ENCODE assay signal across 9 cellular contexts in genomic region chr4:25367004-25367621, GRCh38. TPM values are rescaled to one million over a fixed set of nuclear protein-coding genes. Genes with fewer than 3 reads are reported as not detected.
A peak's percentile ranks its signal among the peaks of the same experiment; 100 is the strongest.
DNase-seq lines count a peak whose midpoint lies in the region; ATAC-seq, FAIRE-seq and TF ChIP-seq lines count a peak whose summit lies in the region.
"Had no signal": no experiment of that assay in that cellular context is flagged by ENCODE, and none has a peak within 500 bp of the region (broad histone marks: within the 10 kb centered on the region; RNA-seq: fewer than 3 reads in every experiment).

No MANE protein-coding gene starts in this region.

- H3K27me3 Mint-ChIP-seq in progenitor cell of endocrine pancreas: no peaks in the 10 kb centered on the region
- H3K27me3 Mint-ChIP-seq: activated naive CD4-positive, alpha-beta T cell treated with anti-CD3 and anti-CD28 coated beads, Interleukin-2, amount 50 U/mL, for 24 hours had no signal

- H3K4me1 Mint-ChIP-seq in progenitor cell of endocrine pancreas (ENCODE audit: low read depth): peaks cover 26% of the 10 kb centered on the region
- H3K4me1 Mint-ChIP-seq: activated naive CD4-positive, alpha-beta T cell treated with anti-CD3 and anti-CD28 coated beads, Interleukin-2, amount 50 U/mL, for 24 hours had no signal

- H3K79me2 ChIP-seq in endothelial cell of umbilical vein (ENCODE audit: control insufficient read depth, insufficient read depth, low read length): no peaks in the 10 kb centered on the region

- no peak for TF ChIP-seq POLR2A in endothelial cell of umbilical vein (IDR thresholded peaks at IDR 0.05; ENCODE audit: low read depth, low read length)

- POLR2A ChIA-PET in endothelial cell of umbilical vein (lab: Charles Lee): interaction anchor here (1.1 kb wide), 1 partner anchor 55 kb away, joined by 3 read pairs; the partner anchor contains the start of gene ZCCHC4

- no peaks in the 10 kb centered on the region for H3K36me3 Mint-ChIP-seq in progenitor cell of endocrine pancreas (ENCODE audit: insufficient read depth)

- no peaks in the 10 kb centered on the region for H3K9me3 ChIP-seq in left ventricle myocardium inferior (replicated peaks)
- H3K9me3 ChIP-seq in endothelial cell of umbilical vein (replicated peaks; ENCODE audit: control insufficient read depth, insufficient read depth, low read length): no peaks in the 10 kb centered on the region

- no peak overlapping the region for H3K27ac Mint-ChIP-seq in progenitor cell of endocrine pancreas
- H3K27ac Mint-ChIP-seq: activated naive CD4-positive, alpha-beta T cell treated with anti-CD3 and anti-CD28 coated beads, Interleukin-2, amount 50 U/mL, for 24 hours had no signal

- no peak overlapping the region for H2AFZ ChIP-seq in endothelial cell of umbilical vein (ENCODE audit: low read depth, low read length)

- no peak overlapping the region for H3K4me3 Mint-ChIP-seq in progenitor cell of endocrine pancreas (ENCODE audit: low read depth)
- H3K4me3 Mint-ChIP-seq: activated naive CD4-positive, alpha-beta T cell treated with anti-CD3 and anti-CD28 coated beads, Interleukin-2, amount 50 U/mL, for 24 hours had no signal

- DNase-seq in left ventricle myocardium inferior (no peak), left cardiac atrium (no peak), NCI-H748 (lab: John Stamatoyannopoulos, UW; ENCODE audit: unreplicated experiment) (peak; percentile 43), endothelial cell of umbilical vein (ENCODE audit: low read depth, low spot score) (peak; percentile 63), progenitor cell of endocrine pancreas (ENCODE audit: low spot score, unreplicated experiment) (no peak), HPDE6-E6E7 (ENCODE audit: extremely low spot score) (no peak), omental fat pad (ENCODE audit: low spot score) (no peak)

- dilution Hi-C loops in endothelial cell of umbilical vein (cut with MboI; ENCODE audit: extremely low pct_ligation_motif_present, low sequenced_read_pairs): no loop called here

- H3K9me1 ChIP-seq in endothelial cell of umbilical vein (replicated peaks; ENCODE audit: control insufficient read depth, extremely low read depth, insufficient read depth, low read length): no peaks in the 10 kb centered on the region

- peak; percentile 66 for TF ChIP-seq CTCF in left ventricle myocardium inferior (IDR thresholded peaks at IDR 0.05; ENCODE audit: borderline replicate concordance)
- peak; percentile 24 to 34 for TF ChIP-seq CTCF in endothelial cell of umbilical vein (IDR thresholded peaks at IDR 0.05; ENCODE audit: extremely low read depth in 1 of 2, insufficient read depth in 1 of 2, low read depth in 1 of 2, low read length in 2 of 2)
- TF ChIP-seq CTCF in progenitor cell of endocrine pancreas (IDR thresholded peaks at IDR 0.05; ENCODE audit: unreplicated experiment): peak; percentile 86
- no peak for TF ChIP-seq CTCF in omental fat pad (IDR thresholded peaks at IDR 0.05)

- no peak overlapping the region for H3K4me3 ChIP-seq in left ventricle myocardium inferior
- H3K4me3 ChIP-seq in endothelial cell of umbilical vein (replicated peaks in 1 of 3; ENCODE audit: insufficient read depth in 1 of 3, low read depth in 1 of 3, low read length in 3 of 3): no peak overlapping the region

- H3K36me3 ChIP-seq in left ventricle myocardium inferior: peaks cover 40% of the 10 kb centered on the region
- H3K36me3 ChIP-seq in endothelial cell of umbilical vein (ENCODE audit: control insufficient read depth in 2 of 2, extremely low read depth in 1 of 2, insufficient read depth in 2 of 2, low read length in 2 of 2): no peaks in the 10 kb centered on the region

- no peak overlapping the region for H3K4me2 ChIP-seq in endothelial cell of umbilical vein (ENCODE audit: insufficient read depth, low read length)

- intact Hi-C loops in left ventricle myocardium inferior (cut with micrococcal nuclease) (no loop called here), left cardiac atrium (cut with DNase I) (loop anchor here in 1 of 2 donors (5.0 kb wide), 1 partner anchor 185 kb away; no protein-coding TSS in a partner anchor), endothelial cell of umbilical vein (cut with micrococcal nuclease) (loop anchor here (1.0 to 10.0 kb wide), 6 partner anchors 55 to 882 kb away; partner anchors contain the start of genes PI4K2B, SEPSECS and ZCCHC4)

- H3K27me3 ChIP-seq in left ventricle myocardium inferior (ENCODE audit: low read depth): no peaks in the 10 kb centered on the region
- no peaks in the 10 kb centered on the region for H3K27me3 ChIP-seq in endothelial cell of umbilical vein (ENCODE audit: control insufficient read depth in 2 of 2, insufficient read depth in 2 of 2, low read length in 2 of 2)

- no peaks in the 10 kb centered on the region for H4K20me1 ChIP-seq in endothelial cell of umbilical vein (replicated peaks; ENCODE audit: control insufficient read depth, extremely low read depth, insufficient read depth, low read length)

- H3K27ac ChIP-seq in left ventricle myocardium inferior (replicated peaks) (no peak overlapping the region), endothelial cell of umbilical vein (ENCODE audit: insufficient read depth, low read depth, low read length) (no peak overlapping the region)

- peak; percentile 21 for FAIRE-seq in endothelial cell of umbilical vein (lab: Jason Lieb, UNC)

- ATAC-seq in left cardiac atrium (no peak), HG03135 (IDR thresholded peaks at IDR 0.05; ENCODE audit: unreplicated experiment) (no peak), omental fat pad (ENCODE audit: low FRiP score) (no peak)

- no TSS peak for BruUV-seq in endothelial cell of umbilical vein (replicated peaks; lab: Mats Ljungman, UMichigan)

- H3K9ac ChIP-seq in endothelial cell of umbilical vein (replicated peaks; ENCODE audit: extremely low read depth, insufficient read depth, low read length): no peak overlapping the region

- H3K4me1 ChIP-seq in left ventricle myocardium inferior (no peaks in the 10 kb centered on the region), endothelial cell of umbilical vein (ENCODE audit: control insufficient read depth, extremely low read depth, insufficient read depth, low read length) (no peaks in the 10 kb centered on the region)

- CTCF ChIA-PET in endothelial cell of umbilical vein (lab: Charles Lee): interaction anchor here (0.6 to 5.4 kb wide), 62 partner anchors 10 to 934 kb away, joined by 3 to 69 read pairs (median 5); partner anchors contain the start of genes ANAPC4, DHX15, PI4K2B and SEPSECS

- no peaks in the 10 kb centered on the region for H3K9me3 Mint-ChIP-seq in progenitor cell of endocrine pancreas (ENCODE audit: low read depth)
- H3K9me3 Mint-ChIP-seq: activated naive CD4-positive, alpha-beta T cell treated with anti-CD3 and anti-CD28 coated beads, Interleukin-2, amount 50 U/mL, for 24 hours had no signal

TF ChIP-seq in endothelial cell of umbilical vein, 7 proteins besides CTCF, POLR2A, EP300 and RAD21:
- TF ChIP-seq MAX (IDR thresholded peaks at IDR 0.05; ENCODE audit: insufficient read depth, insufficient read length) (no peak), GATA2 (IDR thresholded peaks at IDR 0.05; ENCODE audit: insufficient read depth, insufficient read length, low read depth, low read length) (no peak), JUN (IDR thresholded peaks at IDR 0.05; ENCODE audit: borderline replicate concordance, insufficient read depth, insufficient read length, low read depth) (no peak), MYC (IDR thresholded peaks at IDR 0.05; ENCODE audit: low read depth, low read length) (no peak), POLR2AphosphoS5 (IDR thresholded peaks at IDR 0.05; ENCODE audit: insufficient read depth, low read depth, low read length) (no peak), FOS (IDR thresholded peaks at IDR 0.05; ENCODE audit: borderline replicate concordance, insufficient read depth, low read length) (no peak), EZH2 (IDR thresholded peaks at IDR 0.05; ENCODE audit: borderline replicate concordance, low read depth, low read length, severe bottlenecking) (no peak)

RNA-seq across cellular contexts. Expression of gene ANAPC4, which starts 9.9 kb away (rescaled TPM):
- total RNA-seq in left ventricle myocardium inferior (12.2 TPM), left cardiac atrium (10 to 100 TPM; 12.6 to 16.2 TPM), endothelial cell of umbilical vein (23.5 and 32.1 TPM in 2 replicates), progenitor cell of endocrine pancreas (39.5 and 48.4 TPM in 2 replicates), omental fat pad (10 to 100 TPM; 19.8 to 49.8 (median 27.2) TPM)
- 4.9 and 7.6 TPM in 2 replicates for polyA plus RNA-seq in endothelial cell of umbilical vein
- polyA plus RNA-seq in endothelial cell of umbilical vein (2011; cell fraction: cytosol; rRNA removed): 6.8 and 8.9 TPM in 2 replicates
- 67.1 and 71.9 TPM in 2 replicates for polyA plus RNA-seq in endothelial cell of umbilical vein (2011; cell fraction: nucleus; rRNA removed)
- 13.1 and 21.1 TPM in 2 replicates for polyA plus RNA-seq in endothelial cell of umbilical vein (2012)
- 9.1 and 12.2 TPM in 2 replicates for polyA minus RNA-seq in endothelial cell of umbilical vein
- 4.2 TPM for polyA minus RNA-seq in endothelial cell of umbilical vein (2011; cell fraction: cytosol; rRNA and poly(A)+ RNA removed)
- 20.1 and 28.1 TPM in 2 replicates for polyA minus RNA-seq in endothelial cell of umbilical vein (2011; cell fraction: nucleus; rRNA and poly(A)+ RNA removed)

RNA-seq across cellular contexts. Expression of gene ZCCHC4, which starts 54.5 kb away (rescaled TPM):
- 8.7 TPM for total RNA-seq in left ventricle myocardium inferior
- total RNA-seq in left cardiac atrium: 1 to 10 TPM; 6.9 to 8.5 TPM
- 9.9 and 10.9 TPM in 2 replicates for total RNA-seq in endothelial cell of umbilical vein
- 6.6 TPM in 2 replicates for polyA plus RNA-seq in endothelial cell of umbilical vein
- 4.5 TPM in 2 replicates for polyA plus RNA-seq in endothelial cell of umbilical vein (2011; cell fraction: cytosol; rRNA removed)
- 26.6 and 27.2 TPM in 2 replicates for polyA plus RNA-seq in endothelial cell of umbilical vein (2011; cell fraction: nucleus; rRNA removed)
- 5.1 and 7.6 TPM in 2 replicates for polyA plus RNA-seq in endothelial cell of umbilical vein (2012)
- 6.7 and 7.7 TPM in 2 replicates for polyA minus RNA-seq in endothelial cell of umbilical vein
- 5.1 TPM for polyA minus RNA-seq in endothelial cell of umbilical vein (2011; cell fraction: cytosol; rRNA and poly(A)+ RNA removed)
- 20.6 and 30.6 TPM in 2 replicates for polyA minus RNA-seq in endothelial cell of umbilical vein (2011; cell fraction: nucleus; rRNA and poly(A)+ RNA removed)
- 12.1 and 12.7 TPM in 2 replicates for total RNA-seq in progenitor cell of endocrine pancreas
- total RNA-seq in omental fat pad: 10 to 100 TPM in 2 of 4 donors, 1 to 10 TPM in 2; 9.1 to 13.1 (median 11.1) TPM

Comparison
In these comparisons a context has a peak if more than half of its experiments do, and no peak if none do; other contexts are left out.
1. DNase-seq: peak in NCI-H748 (single experiment) and endothelial cell of umbilical vein (single experiment); none in left ventricle myocardium inferior (single experiment), left cardiac atrium (single experiment), progenitor cell of endocrine pancreas (single experiment), HPDE6-E6E7 (single experiment) and omental fat pad (single experiment).
2. CTCF ChIP-seq: peak in left ventricle myocardium inferior (single experiment), endothelial cell of umbilical vein (2 of 2) and progenitor cell of endocrine pancreas (single experiment); none in omental fat pad (0 of 3).